Comparison of ENCODE assay signal across 26 cellular contexts in the genomic region with DNA sequence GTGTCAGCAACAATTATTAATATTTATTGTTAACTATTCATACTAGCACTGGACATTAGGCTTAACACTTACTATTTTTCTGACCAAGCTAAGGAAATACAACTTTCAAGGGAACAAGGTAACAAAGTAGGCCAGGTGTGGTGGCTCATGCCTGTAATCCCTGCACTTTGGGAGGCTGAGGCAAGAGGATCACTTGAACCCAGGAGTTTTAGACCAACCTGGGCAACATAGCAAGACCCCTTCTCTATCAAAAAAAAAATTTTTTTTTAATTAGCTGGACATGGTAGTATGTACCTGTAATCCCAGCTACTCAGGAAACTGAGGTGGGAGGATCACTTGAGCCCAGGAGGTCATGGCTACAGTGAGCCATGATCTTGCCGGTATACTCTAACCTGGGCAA.
"Had no signal": no experiment of that assay in that cellular context is flagged by ENCODE, and none has a peak within 500 bp of the region (broad histone marks: within the 10 kb centered on the region; RNA-seq: fewer than 3 reads in every experiment).

No MANE protein-coding gene starts in this region.

- H3K9me3 Mint-ChIP-seq: activated CD4-positive, alpha-beta memory T cell treated with anti-CD3 and anti-CD28 coated beads, Interleukin-2, amount 10 ng/mL, durations not matched to agents 7 days and 5 days; activated naive CD4-positive, alpha-beta T cell treated with anti-CD3 and anti-CD28 coated beads, Interleukin-2, amount 10 ng/mL, durations not matched to agents 7 days and 5 days; activated naive CD8-positive, alpha-beta T cell treated with anti-CD3 and anti-CD28 coated beads for 36 hours; activated T-helper 17 cell treated with anti-CD3 and anti-CD28 coated beads, Interleukin-2, amount 50 U/mL, for 72 hours; T-cell had no signal

- H3K27ac Mint-ChIP-seq: activated CD4-positive, alpha-beta memory T cell treated with anti-CD3 and anti-CD28 coated beads, Interleukin-2, amount 10 ng/mL, durations not matched to agents 7 days and 5 days; activated CD4-positive, alpha-beta T cell treated with anti-CD3 and anti-CD28 coated beads for 36 hours; activated naive CD4-positive, alpha-beta T cell treated with anti-CD3 and anti-CD28 coated beads, Interleukin-2, amount 10 ng/mL, durations not matched to agents 7 days and 5 days; activated naive CD8-positive, alpha-beta T cell treated with anti-CD3 and anti-CD28 coated beads for 36 hours; activated T-helper 17 cell treated with anti-CD3 and anti-CD28 coated beads, Interleukin-2, amount 50 U/mL, for 72 hours had no signal

- ATAC-seq: activated CD4-positive, alpha-beta T cell treated with anti-CD3 and anti-CD28 coated beads for 36 hours; activated T-helper 17 cell treated with anti-CD3 and anti-CD28 coated beads, Interleukin-2, amount 50 U/mL, for 72 hours; Panc1; Right ventricle myocardium inferior; T-cell had no signal

- H3K9ac ChIP-seq: KMS-11 had no signal

- DNase-seq: activated CD4-positive, alpha-beta memory T cell treated with anti-CD3 and anti-CD28 coated beads, Interleukin-2, amount 10 ng/mL, durations not matched to agents 7 days and 5 days; activated CD4-positive, alpha-beta T cell treated with anti-CD3 and anti-CD28 coated beads for 36 hours; activated CD4-positive, alpha-beta T cell treated with anti-CD3 and anti-CD28 coated beads, Interleukin-2, amount 50 U/mL, for 1 hour; activated gamma-delta T cell; activated naive CD4-positive, alpha-beta T cell treated with anti-CD3 and anti-CD28 coated beads, Interleukin-2, amount 10 ng/mL, durations not matched to agents 7 days and 5 days; activated naive CD8-positive, alpha-beta T cell treated with anti-CD3 and anti-CD28 coated beads for 36 hours; activated T-cell treated with anti-CD3 and anti-CD28 coated beads for 4 hours; activated T-cell treated with anti-CD3 and anti-CD28 coated beads, Interleukin-2, amount 50 U/mL, for 48 hours; MV-4-11; NCI-H1105; NCI-H1436; NCI-H1694 treated with DMSO at 0.1 percent for 48 hours; NCI-H2029 treated with DMSO at 0.1 percent for 48 hours; NCI-H345; NCI-H510A; NCI-H69; NK-92 treated with Interleukin-12 subunit alpha and Interleukin-12 subunit beta, amount 100 ng/mL, for 24 hours; OCI-M1; RPMI8226; T-cell; T-helper 2 cell had no signal

- H3K27me3 Mint-ChIP-seq: activated CD4-positive, alpha-beta memory T cell treated with anti-CD3 and anti-CD28 coated beads, Interleukin-2, amount 10 ng/mL, durations not matched to agents 7 days and 5 days; activated CD4-positive, alpha-beta T cell treated with anti-CD3 and anti-CD28 coated beads for 36 hours; activated naive CD4-positive, alpha-beta T cell treated with anti-CD3 and anti-CD28 coated beads, Interleukin-2, amount 10 ng/mL, durations not matched to agents 7 days and 5 days; activated naive CD8-positive, alpha-beta T cell treated with anti-CD3 and anti-CD28 coated beads for 36 hours; activated T-helper 17 cell treated with anti-CD3 and anti-CD28 coated beads, Interleukin-2, amount 50 U/mL, for 72 hours; T-cell had no signal

- H3K4me3 Mint-ChIP-seq: activated CD4-positive, alpha-beta memory T cell treated with anti-CD3 and anti-CD28 coated beads, Interleukin-2, amount 10 ng/mL, durations not matched to agents 7 days and 5 days; activated CD4-positive, alpha-beta T cell treated with anti-CD3 and anti-CD28 coated beads for 36 hours; activated naive CD4-positive, alpha-beta T cell treated with anti-CD3 and anti-CD28 coated beads, Interleukin-2, amount 10 ng/mL, durations not matched to agents 7 days and 5 days; activated naive CD8-positive, alpha-beta T cell treated with anti-CD3 and anti-CD28 coated beads for 36 hours; activated T-helper 17 cell treated with anti-CD3 and anti-CD28 coated beads, Interleukin-2, amount 50 U/mL, for 72 hours; T-cell had no signal

- H3K4me3 ChIP-seq: SK-N-MC had no signal

- H3K27ac ChIP-seq: KMS-11, SK-N-MC had no signal
